In genomic region chr22:48175721-48176120, GRCh38 we compare ENCODE assay signal across 22 cellular contexts.
DNase-seq lines count a peak whose midpoint lies in the region; ATAC-seq, FAIRE-seq and TF ChIP-seq lines count a peak whose summit lies in the region.
"Had no signal": no experiment of that assay in that cellular context is flagged by ENCODE, and none has a peak within 500 bp of the region (broad histone marks: within the 10 kb centered on the region; RNA-seq: fewer than 3 reads in every experiment).

No MANE protein-coding gene starts in this region.

- H4K20me1 ChIP-seq in K562 (replicated peaks; ENCODE audit: control insufficient read depth, insufficient read depth, low read length): no peaks in the 10 kb centered on the region
- H4K20me1 ChIP-seq: BLaER1 had no signal

- peak; percentile 19 for DNase-seq in activated CD8-positive, alpha-beta memory T cell treated with anti-CD3 and anti-CD28 coated beads for 24 hours
- no peak for DNase-seq in activated CD8-positive, alpha-beta memory T cell treated with anti-CD3 and anti-CD28 coated beads, Interleukin-2, amount 10 ng/mL, durations not matched to agents 7 days and 5 days
- peak in 3 of 4 experiments; percentile 15 to 46 (median 41) for DNase-seq in K562 (ENCODE audit: extremely low read depth in 1 of 4, low spot score in 3 of 4)
- peak; percentile 12 for DNase-seq in islet precursor cell
- DNase-seq in glutamatergic neuron: no peak
- DNase-seq in activated gamma-delta T cell treated with Interleukin-2 at 50 U/mL for 16 hours: no peak
- DNase-seq: Caco-2; CD4-positive, CD25-positive, alpha-beta regulatory T cell; CD8-positive, alpha-beta T cell; DMS153; DND-41; GM23248; H7; HCEC 1CT had no signal

- no TSS peak for BruUV-seq in K562 (replicated peaks; lab: Mats Ljungman, UMichigan)

- H3K4me3 Mint-ChIP-seq in activated CD8-positive, alpha-beta memory T cell treated with anti-CD3 and anti-CD28 coated beads, Interleukin-2, amount 10 ng/mL, durations not matched to agents 7 days and 5 days: no peak overlapping the region
- no peak overlapping the region for H3K4me3 Mint-ChIP-seq in glutamatergic neuron (ENCODE audit: unreplicated experiment)
- H3K4me3 Mint-ChIP-seq: B cell; CD4-positive, CD25-positive, alpha-beta regulatory T cell; CD8-positive, alpha-beta T cell had no signal

- H3K79me2 ChIP-seq in K562 (ENCODE audit: control insufficient read depth, insufficient read depth, low read length): no peaks in the 10 kb centered on the region

- no peaks in the 10 kb centered on the region for H3K4me1 Mint-ChIP-seq in activated CD8-positive, alpha-beta memory T cell treated with anti-CD3 and anti-CD28 coated beads, Interleukin-2, amount 10 ng/mL, durations not matched to agents 7 days and 5 days
- H3K4me1 Mint-ChIP-seq in glutamatergic neuron (ENCODE audit: low read depth, unreplicated experiment): peaks cover 3% of the 10 kb centered on the region
- H3K4me1 Mint-ChIP-seq: B cell; CD4-positive, CD25-positive, alpha-beta regulatory T cell had no signal

- CTCF ChIA-PET in activated CD8-positive, alpha-beta memory T cell treated with anti-CD3 and anti-CD28 coated beads, Interleukin-2, amount 10 ng/mL, durations not matched to agents 7 days and 5 days (lab: Charles Lee): interaction anchor here (1.4 kb wide), 1 partner anchor 9 kb away, joined by 4 read pairs; no protein-coding TSS in a partner anchor
- CTCF ChIA-PET in K562 (lab: Yijun Ruan, JAX; ENCODE audit: low intra/inter-chr PET ratio): no interaction called here

- H3K4me1 ChIP-seq in K562 (replicated peaks in 1 of 2; ENCODE audit: control insufficient read depth in 2 of 2, insufficient read depth in 2 of 2, low read length in 2 of 2): no peaks in the 10 kb centered on the region
- H3K4me1 ChIP-seq: Caco-2 had no signal

- H3K9ac ChIP-seq in K562 (ENCODE audit: insufficient read depth in 1 of 2, low read depth in 2 of 2, low read length in 2 of 2): no peak overlapping the region
- H3K9ac ChIP-seq: BLaER1, GM23248 had no signal

- TF ChIP-seq CTCF in K562 (IDR thresholded peaks at IDR 0.05 in 2 of 3, conservative IDR thresholded peaks at IDR 0.05 in 1 of 3; ENCODE audit: insufficient read depth in 2 of 3, low read depth in 1 of 3, low read length in 3 of 3): no peak
- TF ChIP-seq CTCF in glutamatergic neuron (IDR thresholded peaks at IDR 0.05; ENCODE audit: partially characterized antibody, unreplicated experiment): no peak

- intact Hi-C loops in K562 (cut with micrococcal nuclease): no loop called here

- no peaks in the 10 kb centered on the region for H3K9me3 Mint-ChIP-seq in activated CD8-positive, alpha-beta memory T cell treated with anti-CD3 and anti-CD28 coated beads, Interleukin-2, amount 10 ng/mL, durations not matched to agents 7 days and 5 days (ENCODE audit: low read depth)
- peaks cover 17% of the 10 kb centered on the region for H3K9me3 Mint-ChIP-seq in glutamatergic neuron (ENCODE audit: unreplicated experiment)
- H3K9me3 Mint-ChIP-seq: CD8-positive, alpha-beta T cell had no signal

- no peak overlapping the region for H2AFZ ChIP-seq in K562 (ENCODE audit: low read depth, low read length)
- H2AFZ ChIP-seq: GM23248 had no signal

- no peaks in the 10 kb centered on the region for H3K27me3 Mint-ChIP-seq in activated CD8-positive, alpha-beta memory T cell treated with anti-CD3 and anti-CD28 coated beads, Interleukin-2, amount 10 ng/mL, durations not matched to agents 7 days and 5 days
- H3K27me3 Mint-ChIP-seq in glutamatergic neuron (ENCODE audit: unreplicated experiment): peaks cover 4% of the 10 kb centered on the region

- H3K27me3 ChIP-seq in K562 (ENCODE audit: control insufficient read depth in 2 of 2, insufficient read depth in 2 of 2, low read length in 2 of 2): no peaks in the 10 kb centered on the region
- H3K27me3 ChIP-seq: BLaER1 had no signal

- no peaks in the 10 kb centered on the region for H3K36me3 ChIP-seq in K562 (ENCODE audit: control insufficient read depth, insufficient read depth, low read length)
- H3K36me3 ChIP-seq: BLaER1 had no signal

- no peak overlapping the region for H3K4me2 ChIP-seq in K562 (ENCODE audit: insufficient read depth, low read length)
- H3K4me2 ChIP-seq: BLaER1 had no signal

- ATAC-seq in activated CD8-positive, alpha-beta memory T cell treated with anti-CD3 and anti-CD28 coated beads, Interleukin-2, amount 10 ng/mL, durations not matched to agents 7 days and 5 days: no peak
- ATAC-seq in K562: no peak
- ATAC-seq: CD8-positive, alpha-beta T cell had no signal

- TF ChIP-seq EP300 in K562 (IDR thresholded peaks at IDR 0.05; ENCODE audit: low read length): no peak

- no peaks in the 10 kb centered on the region for H3K36me3 Mint-ChIP-seq in activated CD8-positive, alpha-beta memory T cell treated with anti-CD3 and anti-CD28 coated beads, Interleukin-2, amount 10 ng/mL, durations not matched to agents 7 days and 5 days
- peaks cover 9% of the 10 kb centered on the region for H3K36me3 Mint-ChIP-seq in glutamatergic neuron (ENCODE audit: unreplicated experiment)
- H3K36me3 Mint-ChIP-seq: CD4-positive, CD25-positive, alpha-beta regulatory T cell; CD8-positive, alpha-beta T cell had no signal

- H3K27ac ChIP-seq in K562 (ENCODE audit: extremely low read depth, low read depth, low read length): no peak overlapping the region
- H3K27ac ChIP-seq: 22Rv1, BLaER1, C4-2B, GM23248 had no signal

- no peaks in the 10 kb centered on the region for H3K9me1 ChIP-seq in K562 (ENCODE audit: control insufficient read depth, insufficient read depth, low read length)

- H3K4me3 ChIP-seq in K562: no peak overlapping the region
- H3K4me3 ChIP-seq: BLaER1, GM23248 had no signal

- TF ChIP-seq RAD21 in K562 (CRISPR knock-in tag; conservative IDR thresholded peaks at IDR 0.05 in 1 of 2, IDR thresholded peaks at IDR 0.05 in 1 of 2): no peak

- TF ChIP-seq POLR2A in K562 (conservative IDR thresholded peaks at IDR 0.05): no peak

- in situ Hi-C loops in K562 (cut with MboI): no loop called here

- H3K9me3 ChIP-seq in K562 (replicated peaks; ENCODE audit: control insufficient read depth, insufficient read depth, low read depth, low read length): no peaks in the 10 kb centered on the region
- H3K9me3 ChIP-seq: BLaER1, Caco-2 had no signal

- no peak for FAIRE-seq in K562 (lab: Jason Lieb, UNC)
- FAIRE-seq: A204.1, G401.6, GM12892, H1 had no signal

- H3K27ac Mint-ChIP-seq in activated CD8-positive, alpha-beta memory T cell treated with anti-CD3 and anti-CD28 coated beads, Interleukin-2, amount 10 ng/mL, durations not matched to agents 7 days and 5 days: no peak overlapping the region
- no peak overlapping the region for H3K27ac Mint-ChIP-seq in glutamatergic neuron (ENCODE audit: unreplicated experiment)
- H3K27ac Mint-ChIP-seq: B cell; CD4-positive, CD25-positive, alpha-beta regulatory T cell; CD8-positive, alpha-beta T cell had no signal

- POLR2A ChIA-PET in K562 (lab: Yijun Ruan, JAX): no interaction called here

- WGBS in K562 (ENCODE audit: insufficient coverage, low coverage, missing lambda C conversion rate): 4% methylated on average over 2 of the region's 2 CpGs

TF ChIP-seq in K562, 482 proteins besides CTCF, POLR2A, EP300 and RAD21 (continues in another document):
- TF ChIP-seq TOE1 (IDR thresholded peaks at IDR 0.05; ENCODE audit: borderline replicate concordance) (peak; percentile 24; the same call in 1 of the 2 replicates), TOE1 (CRISPR knock-in tag; IDR thresholded peaks at IDR 0.05; ENCODE audit: borderline replicate concordance, low read depth) (no peak), C11orf30 (IDR thresholded peaks at IDR 0.05; ENCODE audit: low read depth) (no peak), USF2 (CRISPR knock-in tag; IDR thresholded peaks at IDR 0.05) (peak; percentile 57), HOXB6 (CRISPR knock-in tag; IDR thresholded peaks at IDR 0.05; ENCODE audit: borderline replicate concordance) (no peak), PCBP1 (IDR thresholded peaks at IDR 0.05; ENCODE audit: low read depth, low read length, poor library complexity, severe bottlenecking) (no peak), ZNF707 (CRISPR knock-in tag; conservative IDR thresholded peaks at IDR 0.05) (no peak), MCM5 (IDR thresholded peaks at IDR 0.05; ENCODE audit: low read depth) (no peak), RAD51 (IDR thresholded peaks at IDR 0.05; ENCODE audit: borderline replicate concordance, low read depth) (0 out of 2 replicates have a peak, but pooled peaks have one; percentile 39), POLR2B (IDR thresholded peaks at IDR 0.05; ENCODE audit: low read depth, partially characterized antibody) (no peak), ZNF280A (IDR thresholded peaks at IDR 0.05; ENCODE audit: low read depth, partially characterized antibody) (no peak), POLR3A (IDR thresholded peaks at IDR 0.05; ENCODE audit: borderline replicate concordance, extremely low read depth, insufficient read depth, insufficient read length) (no peak), MTA2 (IDR thresholded peaks at IDR 0.05; ENCODE audit: low read depth) (no peak), BCL6 (CRISPR knock-in tag; IDR thresholded peaks at IDR 0.05) (no peak)

Comparison
In these comparisons a context has a peak if more than half of its experiments do, and no peak if none do; other contexts are left out.
1. DNase-seq: peak in activated CD8-positive, alpha-beta memory T cell treated with anti-CD3 and anti-CD28 coated beads for 24 hours (single experiment), K562 (3 of 4) and islet precursor cell (single experiment); none in activated CD8-positive, alpha-beta memory T cell treated with anti-CD3 and anti-CD28 coated beads, Interleukin-2, amount 10 ng/mL, durations not matched to agents 7 days and 5 days (single experiment), glutamatergic neuron (single experiment) and activated gamma-delta T cell treated with Interleukin-2 at 50 U/mL for 16 hours (single experiment).